ENCODE assay signal across 8 cellular contexts in the genomic region with DNA sequence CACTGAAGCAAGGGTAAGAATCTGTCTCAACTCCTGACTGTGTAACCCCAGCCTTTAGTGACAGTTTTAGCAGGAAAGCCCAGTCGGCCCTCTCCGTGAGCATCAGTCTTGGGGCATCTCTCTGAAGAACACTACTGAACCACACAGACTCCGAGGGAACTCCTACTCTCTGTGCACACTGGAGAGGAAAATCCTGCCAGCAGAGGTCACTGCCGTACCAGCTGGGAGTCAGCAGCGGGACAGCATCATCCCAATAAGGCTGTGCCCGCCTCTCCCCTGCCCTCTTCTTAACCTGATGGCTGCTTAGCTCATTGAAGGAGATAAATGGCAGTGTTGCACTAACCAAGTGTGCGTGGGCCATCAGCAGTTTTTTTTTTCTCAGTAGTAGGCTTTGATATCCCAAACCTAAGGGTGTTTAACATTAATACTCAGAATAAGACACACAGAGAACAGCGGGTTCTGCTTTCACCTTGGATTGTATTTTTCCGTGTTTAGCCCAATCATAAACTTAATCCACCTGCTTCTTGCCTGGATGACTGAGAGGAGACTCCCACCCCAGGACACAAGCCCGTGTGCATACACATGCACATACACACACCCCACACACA. TPM values are rescaled to one million over a fixed set of nuclear protein-coding genes. Genes with fewer than 3 reads are reported as not detected.
A peak's percentile ranks its signal among the peaks of the same experiment; 100 is the strongest.
DNase-seq lines count a peak whose midpoint lies in the region; ATAC-seq, FAIRE-seq and TF ChIP-seq lines count a peak whose summit lies in the region.

No MANE protein-coding gene starts in this region.

- TF ChIP-seq CTCF in ascending aorta (IDR thresholded peaks at IDR 0.05), result peak; percentile 86 to 88 (median 88)

- ATAC-seq in GM18511 (IDR thresholded peaks at IDR 0.05; ENCODE audit: unreplicated experiment) (peak; percentile 90), HG03045 (IDR thresholded peaks at IDR 0.05; ENCODE audit: unreplicated experiment) (peak; percentile 76)

- H3K4me3 ChIP-seq in ascending aorta (no peak overlapping the region), small intestine (ENCODE audit: low read depth in 1 of 2, low read length in 2 of 2) (no peak overlapping the region)

- 24 to 28% (median 24%) methylated on average over 10 of the region's 10 CpGs for WGBS in small intestine, 3 donors

- H3K27me3 ChIP-seq in ascending aorta, result no peaks in the 10 kb centered on the region
- no peaks in the 10 kb centered on the region for H3K27me3 ChIP-seq in small intestine (ENCODE audit: control insufficient read depth in 2 of 2, insufficient read depth in 2 of 2, low read length in 2 of 2)

- intact Hi-C loops in ascending aorta (cut with DNase I), result loop anchor here (1.0 to 10.0 kb wide), 2 partner anchors 101 to 195 kb away; no protein-coding TSS in a partner anchor

- no peak for FAIRE-seq in small intestine (lab: Jason Lieb, UNC)

- H3K9me3 ChIP-seq in ascending aorta (no peaks in the 10 kb centered on the region), small intestine (ENCODE audit: control insufficient read depth, low read depth) (no peaks in the 10 kb centered on the region)

- no peaks in the 10 kb centered on the region for H3K36me3 ChIP-seq in ascending aorta
- no peaks in the 10 kb centered on the region for H3K36me3 ChIP-seq in small intestine (ENCODE audit: control insufficient read depth in 2 of 2, insufficient read depth in 2 of 2, low read length in 2 of 2)

- no peaks in the 10 kb centered on the region for H3K4me1 ChIP-seq in ascending aorta
- H3K4me1 ChIP-seq in small intestine (ENCODE audit: control insufficient read depth in 2 of 2, insufficient read depth in 1 of 2, low read depth in 1 of 2, low read length in 1 of 2), result no peaks in the 10 kb centered on the region

- H3K27ac ChIP-seq in ascending aorta, result no peak overlapping the region
- no peak overlapping the region for H3K27ac ChIP-seq in small intestine (ENCODE audit: low read depth in 1 of 2, low read length in 1 of 2)

- DNase-seq in 8988T (peak; percentile 65), NCI-H2081 (lab: John Stamatoyannopoulos, UW) (peak; percentile 84 to 89), T1000 (lab: John Stamatoyannopoulos, UW) (peak; percentile 71), ascending aorta (ENCODE audit: low spot score in 2 of 2) (peak; percentile 51 to 94), hippocampal formation (lab: John Stamatoyannopoulos, UW) (peak; percentile 69 to 80), small intestine (peak; percentile 84)

RNA-seq across cellular contexts. Expression of gene RASA2, which starts 26.6 kb away (rescaled TPM):
- 7.7 TPM for total RNA-seq in ascending aorta
- 1 to 10 TPM; 3.8 to 4.9 (median 3.9) TPM for polyA plus RNA-seq in small intestine
